ENCODE assay signal across 18 cellular contexts in the genomic region with DNA sequence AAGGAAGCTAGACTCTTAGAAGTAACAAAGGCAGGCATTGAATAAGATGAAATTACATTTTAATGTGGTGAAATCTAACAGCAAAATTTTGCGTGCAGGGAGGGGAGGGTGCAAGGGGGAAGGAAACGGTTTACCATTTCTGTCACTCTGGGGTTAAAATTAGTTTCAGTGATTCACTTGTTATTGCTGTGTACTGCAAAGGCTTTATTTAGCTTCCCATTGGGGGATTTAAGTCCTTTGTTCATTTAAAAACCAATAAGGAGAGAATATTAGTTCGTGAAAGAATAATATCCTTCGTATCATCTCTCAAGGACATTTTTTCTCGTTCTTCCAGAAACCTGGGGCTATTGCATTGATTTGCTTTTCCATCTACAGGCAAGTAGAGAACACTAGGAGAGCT.
DNase-seq lines count a peak whose midpoint lies in the region; ATAC-seq and TF ChIP-seq lines count a peak whose summit lies in the region.
"Had no signal": no experiment of that assay in that cellular context is flagged by ENCODE, and none has a peak within 500 bp of the region (broad histone marks: within the 10 kb centered on the region; RNA-seq: fewer than 3 reads in every experiment).

No MANE protein-coding gene starts in this region.

- no peak overlapping the region for H2BK5ac ChIP-seq in mesenchymal stem cell (ENCODE audit: low read depth, low read length, poor library complexity, severe bottlenecking)

- in situ Hi-C loops in brain microvascular endothelial cell (cut with HindIII; ENCODE audit: low pct_ligation_motif_present, low sequenced_read_pairs), result no loop called here

- no peaks in the 10 kb centered on the region for H3K9me3 Mint-ChIP-seq in GM23338
- H3K9me3 Mint-ChIP-seq: H9, IgD-negative memory B cell had no signal

- H3K9me2 ChIP-seq in GM23338 (ENCODE audit: insufficient read depth), result no peaks in the 10 kb centered on the region

- H3K23ac ChIP-seq in mesenchymal stem cell (ENCODE audit: low read length in 2 of 2), result no peak overlapping the region

- H3K14ac ChIP-seq in mesenchymal stem cell (ENCODE audit: low read length in 2 of 2), result no peak overlapping the region

- TF ChIP-seq CTCF in GM23338 (conservative IDR thresholded peaks at IDR 0.05; ENCODE audit: low read depth in 2 of 2) (no peak), brain microvascular endothelial cell (IDR thresholded peaks at IDR 0.05; ENCODE audit: low read depth, low read length, missing control alignments) (no peak), osteoblast (IDR thresholded peaks at IDR 0.05; ENCODE audit: extremely low read depth, low read depth, low read length) (no peak), spleen (IDR thresholded peaks at IDR 0.05 in 8 of 11, conservative IDR thresholded peaks at IDR 0.05 in 3 of 11) (no peak)

- H2BK15ac ChIP-seq in mesenchymal stem cell (ENCODE audit: low read depth, poor library complexity, severe bottlenecking), result no peak overlapping the region

- H4K8ac ChIP-seq in mesenchymal stem cell (ENCODE audit: low read length), result no peak overlapping the region

- no peaks in the 10 kb centered on the region for H3K36me3 Mint-ChIP-seq in GM23338 (ENCODE audit: low read depth)
- H3K36me3 Mint-ChIP-seq: CD4-positive, alpha-beta memory T cell; IgD-negative memory B cell had no signal

- no peak for ATAC-seq in GM23338

- H3K4me1 ChIP-seq in GM23338 (ENCODE audit: insufficient read depth) (no peaks in the 10 kb centered on the region), osteoblast (ENCODE audit: insufficient read depth, low read length) (peaks cover 54% of the 10 kb centered on the region), spleen (no peaks in the 10 kb centered on the region), mesenchymal stem cell (ENCODE audit: control insufficient read depth, insufficient read depth, low read depth, low read length) (peaks cover 2% of the 10 kb centered on the region)

- no peak overlapping the region for H2AK5ac ChIP-seq in mesenchymal stem cell (ENCODE audit: low read length, severe bottlenecking)

- H3K27me3 Mint-ChIP-seq in GM23338 (ENCODE audit: insufficient read depth, low read depth, poor library complexity), result no peaks in the 10 kb centered on the region

- no peak overlapping the region for H3K27ac Mint-ChIP-seq in GM23338
- H3K27ac Mint-ChIP-seq: CD4-positive, alpha-beta memory T cell; H9; IgD-negative memory B cell had no signal

- H3K4ac ChIP-seq in mesenchymal stem cell (ENCODE audit: low read depth in 1 of 2, low read length in 2 of 2), result no peak overlapping the region

- H3K79me1 ChIP-seq in mesenchymal stem cell (replicated peaks; ENCODE audit: low read length, poor library complexity, severe bottlenecking), result no peaks in the 10 kb centered on the region

- no peak overlapping the region for H3K4me2 ChIP-seq in GM23338
- peak overlapping the region; percentile 47 for H3K4me2 ChIP-seq in osteoblast (ENCODE audit: insufficient read depth, low read length)
- H3K4me2 ChIP-seq in mesenchymal stem cell (ENCODE audit: low read length, poor library complexity, severe bottlenecking), result no peak overlapping the region

- H3K79me2 ChIP-seq in GM23338 (replicated peaks; ENCODE audit: insufficient read depth) (no peaks in the 10 kb centered on the region), osteoblast (ENCODE audit: insufficient read depth, low read length) (no peaks in the 10 kb centered on the region)

- H3K4me3 Mint-ChIP-seq in GM23338, result no peak overlapping the region
- H3K4me3 Mint-ChIP-seq: CD4-positive, alpha-beta memory T cell; H9; IgD-negative memory B cell had no signal

- H3K27ac ChIP-seq in GM23338 (ENCODE audit: low read depth), result no peak overlapping the region
- peak overlapping the region; percentile 100 for H3K27ac ChIP-seq in brain microvascular endothelial cell
- H3K27ac ChIP-seq in osteoblast (ENCODE audit: low read depth, low read length), result peak overlapping the region; percentile 99
- no peak overlapping the region for H3K27ac ChIP-seq in spleen
- H3K27ac ChIP-seq in mesenchymal stem cell (ENCODE audit: low read length, poor library complexity, severe bottlenecking), result no peak overlapping the region

- intact Hi-C loops in spleen (cut with DNase I; ENCODE audit: low total_unique reads), result no loop called here

- no peaks in the 10 kb centered on the region for H3F3A ChIP-seq in GM23338 (replicated peaks; ENCODE audit: low read depth)

- H3K36me3 ChIP-seq in GM23338 (ENCODE audit: insufficient read depth) (no peaks in the 10 kb centered on the region), brain microvascular endothelial cell (replicated peaks) (no peaks in the 10 kb centered on the region), osteoblast (ENCODE audit: insufficient read depth, low read length) (no peaks in the 10 kb centered on the region), spleen (no peaks in the 10 kb centered on the region), mesenchymal stem cell (ENCODE audit: control insufficient read depth in 1 of 2, insufficient read depth in 2 of 2, low read depth in 1 of 2, low read length in 2 of 2) (no peaks in the 10 kb centered on the region)

- H4K91ac ChIP-seq in mesenchymal stem cell (ENCODE audit: low read length), result no peak overlapping the region

- DNase-seq in GM23338 (ENCODE audit: low spot score) (no peak), NOMO-1 treated with DMSO at 0.1 percent for 48 hours (lab: John Stamatoyannopoulos, UW; ENCODE audit: unreplicated experiment) (peak; percentile 46), brain microvascular endothelial cell (no peak), osteoblast (ENCODE audit: insufficient read length, low spot score, missing footprints) (no peak), anterior cingulate cortex (lab: John Stamatoyannopoulos, UW) (no peak), spleen (no peak), C1 segment of cervical spinal cord (lab: John Stamatoyannopoulos, UW) (no peak), mesenchymal stem cell (no peak)
- DNase-seq: Calu3; CD4-positive, alpha-beta memory T cell; H9; NCI-H1436; NCI-H2029; NCI-H510A; NCI-H774; RPMI8226; SIG-M5 had no signal

- H3K18ac ChIP-seq in mesenchymal stem cell (ENCODE audit: low read depth in 1 of 2, low read length in 2 of 2), result no peak overlapping the region

- H3K4me1 Mint-ChIP-seq in GM23338, result no peaks in the 10 kb centered on the region
- H3K4me1 Mint-ChIP-seq: CD4-positive, alpha-beta memory T cell; H9; IgD-negative memory B cell had no signal

- H3K27me3 ChIP-seq in GM23338 (ENCODE audit: insufficient read depth), result no peaks in the 10 kb centered on the region
- H3K27me3 ChIP-seq in brain microvascular endothelial cell (replicated peaks), result no peaks in the 10 kb centered on the region
- H3K27me3 ChIP-seq in osteoblast (ENCODE audit: insufficient read depth, low read length), result no peaks in the 10 kb centered on the region
- no peaks in the 10 kb centered on the region for H3K27me3 ChIP-seq in spleen (replicated peaks in 1 of 7)
- no peaks in the 10 kb centered on the region for H3K27me3 ChIP-seq in mesenchymal stem cell (ENCODE audit: control insufficient read depth in 1 of 2, insufficient read depth in 1 of 2, low read length in 2 of 2)

- no peak for TF ChIP-seq POLR2A in spleen (IDR thresholded peaks at IDR 0.05)

- no peak overlapping the region for H2BK12ac ChIP-seq in mesenchymal stem cell (ENCODE audit: low read length in 2 of 2)

- H3K9me3 ChIP-seq in osteoblast (ENCODE audit: low read depth, low read length) (no peaks in the 10 kb centered on the region), spleen (no peaks in the 10 kb centered on the region), mesenchymal stem cell (ENCODE audit: control insufficient read depth, low read length) (no peaks in the 10 kb centered on the region)

- H3K4me3 ChIP-seq in GM23338, result no peak overlapping the region
- H3K4me3 ChIP-seq in brain microvascular endothelial cell (ENCODE audit: low read depth, low read length), result no peak overlapping the region
- peak overlapping the region; percentile 6 for H3K4me3 ChIP-seq in osteoblast (ENCODE audit: insufficient read depth, low read length)
- no peak overlapping the region for H3K4me3 ChIP-seq in spleen
- H3K4me3 ChIP-seq in mesenchymal stem cell (ENCODE audit: insufficient read depth in 1 of 2, low read depth in 1 of 2, low read length in 2 of 2), result no peak overlapping the region

- 63 to 85% (median 78%) methylated on average over 5 of the region's 5 CpGs for whole genome bisulfite sequencing in spleen, 5 donors
- 91% methylated on average over 5 of the region's 5 CpGs for WGBS in mesenchymal stem cell

- peak overlapping the region; percentile 43; the same call in 1 of the 2 replicates for H2AFZ ChIP-seq in GM23338
- H2AFZ ChIP-seq in osteoblast (ENCODE audit: low read length), result peak overlapping the region; percentile 80
- H2AFZ ChIP-seq in mesenchymal stem cell (ENCODE audit: low read depth, low read length), result no peak overlapping the region

- H2BK120ac ChIP-seq in mesenchymal stem cell (ENCODE audit: low read depth, low read length), result no peak overlapping the region

- no peaks in the 10 kb centered on the region for H4K20me1 ChIP-seq in GM23338 (replicated peaks; ENCODE audit: insufficient read depth)
- no peaks in the 10 kb centered on the region for H4K20me1 ChIP-seq in osteoblast (ENCODE audit: insufficient read depth, low read length)

- no peak overlapping the region for H3K9ac ChIP-seq in mesenchymal stem cell (ENCODE audit: low read length)

TF ChIP-seq in GM23338, 12 proteins besides CTCF, POLR2A, EP300 and RAD21 (continues in another document):
- TF ChIP-seq ZNF114 (CRISPR knock-in tag; IDR thresholded peaks at IDR 0.05) (no peak), STAT1 (IDR thresholded peaks at IDR 0.05; ENCODE audit: unreplicated experiment) (no peak), EZH2phosphoT487 (IDR thresholded peaks at IDR 0.05; ENCODE audit: unreplicated experiment) (no peak)

Comparison
In these comparisons a context has a peak if more than half of its experiments do, and no peak if none do; other contexts are left out.
1. H3K27ac ChIP-seq: peak in brain microvascular endothelial cell (single experiment) and osteoblast (single experiment); none in GM23338 (single experiment), spleen (0 of 8) and mesenchymal stem cell (single experiment).